10 cellular contexts compared by ENCODE assay signal in the genomic region with DNA sequence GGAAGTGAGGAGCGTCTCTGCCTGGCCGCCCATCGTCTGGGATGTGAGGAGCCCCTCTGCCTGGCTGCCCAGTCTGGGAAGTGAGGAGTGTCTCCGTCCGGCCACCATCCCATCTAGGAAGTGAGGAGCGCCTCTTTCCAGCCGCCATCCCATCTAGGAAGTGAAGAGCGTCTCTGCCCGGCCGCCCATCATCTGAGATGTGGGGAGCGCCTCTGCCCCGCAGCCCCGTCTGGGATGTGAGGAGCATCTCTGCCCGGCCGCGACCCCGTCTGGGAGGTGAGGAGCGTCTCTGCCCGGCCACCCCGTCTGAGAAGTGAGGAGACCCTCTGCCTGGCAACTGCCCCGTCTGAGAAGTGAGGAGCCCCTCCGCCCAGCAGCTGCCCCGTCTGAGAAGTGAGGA. TPM values are rescaled to one million over a fixed set of nuclear protein-coding genes. Genes with fewer than 3 reads are reported as not detected.
"Had no signal": no experiment of that assay in that cellular context is flagged by ENCODE, and none has a peak within 500 bp of the region (broad histone marks: within the 10 kb centered on the region; RNA-seq: fewer than 3 reads in every experiment).

No MANE protein-coding gene starts in this region.

RNA-seq across cellular contexts. Expression of a gene that starts 39.0 kb away (rescaled TPM):
- total RNA-seq: activated naive CD4-positive, alpha-beta T cell treated with anti-CD3 and anti-CD28 coated beads for 36 hours; activated naive CD4-positive, alpha-beta T cell treated with anti-CD3 and anti-CD28 coated beads, Interleukin-2, amount 50 U/mL, for 72 hours; activated naive CD8-positive, alpha-beta T cell treated with anti-CD3 and anti-CD28 coated beads for 36 hours; activated naive CD8-positive, alpha-beta T cell treated with anti-CD3 and anti-CD28 coated beads, Interleukin-2, amount 10 ng/mL, durations not matched to agents 7 days and 5 days; activated T-cell treated with anti-CD3 and anti-CD28 coated beads, Interleukin-2, amount 50 U/mL, for 4 hours; activated T-cell treated with anti-CD3 and anti-CD28 coated beads, Interleukin-2, amount 50 U/mL, for 72 hours; activated T-helper 1 cell treated with anti-CD3 and anti-CD28 coated beads, Interleukin-12 subunit alpha, Interleukin-12 subunit beta, Interleukin-2, Interleukin-4 antibody, amounts not matched to agents 30 ng/mL and 10 ng/mL and 1 ng/mL, durations not matched to agents 14 hours and 24 hours and 36 hours; activated T-helper 17 cell treated with anti-CD3 and anti-CD28 coated beads, Interleukin-2, amount 50 U/mL, for 72 hours; activated T-helper 2 cell treated with anti-CD3 and anti-CD28 coated beads, Interferon-gamma antibody, Interleukin-2, Interleukin-4, amounts not matched to agents 10 μg/mL and 5 μg/mL and 100 μg/mL, durations not matched to agents 14 hours and 24 hours and 36 hours; bronchial epithelial cell had no signal
